ENCODE assay signal across 8 cellular contexts in the genomic region with DNA sequence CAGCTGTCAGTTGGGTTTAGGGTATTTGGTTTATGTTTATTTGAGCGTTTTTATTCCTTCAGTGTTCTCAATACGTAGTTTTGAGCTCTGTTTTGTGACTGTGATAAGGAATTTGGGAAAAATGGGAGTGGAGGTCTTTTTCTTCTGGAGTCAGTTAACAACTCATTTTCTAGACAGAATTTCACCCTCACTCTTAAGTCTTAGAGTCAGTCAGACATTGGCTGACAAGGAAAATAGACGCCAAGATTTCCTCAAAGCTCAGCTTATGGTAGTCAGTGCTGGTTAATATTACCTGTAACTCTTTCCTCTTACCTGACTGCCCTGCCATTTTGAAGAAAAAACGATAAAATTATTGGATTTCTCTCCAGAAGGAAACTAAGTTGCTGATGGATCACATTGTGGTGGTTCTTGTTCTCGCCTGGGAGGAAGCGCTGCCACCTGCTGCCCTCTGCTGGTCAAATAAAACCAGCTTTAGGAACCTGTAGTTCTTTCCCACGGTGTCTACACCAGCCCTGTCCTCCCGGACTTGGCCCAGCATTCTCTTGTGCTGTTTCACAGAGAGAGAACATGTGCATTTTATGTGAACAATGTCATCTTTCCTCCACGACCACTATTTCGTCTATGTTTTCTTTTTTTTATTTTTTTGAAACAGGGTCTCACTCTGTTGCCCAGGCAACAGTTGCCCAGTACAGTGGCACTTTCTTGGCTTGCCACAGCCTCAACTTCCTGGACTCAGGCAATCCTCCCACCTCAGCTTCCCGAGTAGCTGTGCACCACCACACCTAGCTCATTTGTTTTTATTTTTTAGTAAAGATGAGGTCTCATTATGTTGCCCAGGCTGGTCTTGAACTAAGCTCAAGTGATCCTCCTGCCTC. TPM values are rescaled to one million over a fixed set of nuclear protein-coding genes. Genes with fewer than 3 reads are reported as not detected.
A peak's percentile ranks its signal among the peaks of the same experiment; 100 is the strongest.
DNase-seq lines count a peak whose midpoint lies in the region; ATAC-seq and TF ChIP-seq lines count a peak whose summit lies in the region.

No MANE protein-coding gene starts in this region.

- H3K27ac Mint-ChIP-seq in Calu3 (ENCODE audit: unreplicated experiment): no peak overlapping the region

- peak; percentile 64 for ATAC-seq in HG02610 (IDR thresholded peaks at IDR 0.05; ENCODE audit: unreplicated experiment)
- ATAC-seq in GM18511 (IDR thresholded peaks at IDR 0.05; ENCODE audit: unreplicated experiment): no peak

- intact Hi-C loops in Calu3 (cut with micrococcal nuclease; ENCODE audit: unreplicated experiment): loop anchor here (1.0 kb wide), 1 partner anchor 124 kb away; no protein-coding TSS in a partner anchor

- H3K9me3 Mint-ChIP-seq in Calu3 (ENCODE audit: low read depth, unreplicated experiment): no peaks in the 10 kb centered on the region

- TF ChIP-seq CTCF in Calu3 (IDR thresholded peaks at IDR 0.05; ENCODE audit: unreplicated experiment): peak; percentile 85

- no TSS peak for BruUV-seq in Calu3 (replicated peaks; lab: Mats Ljungman, UMichigan)

- H3K27me3 Mint-ChIP-seq in Calu3 (ENCODE audit: unreplicated experiment): peaks cover 30% of the 10 kb centered on the region

- H3K4me1 Mint-ChIP-seq in Calu3 (ENCODE audit: low read depth, unreplicated experiment): peaks cover 5% of the 10 kb centered on the region

- no peaks in the 10 kb centered on the region for H3K36me3 Mint-ChIP-seq in Calu3 (ENCODE audit: insufficient read depth, unreplicated experiment)

- peak; percentile 88 for DNase-seq in Calu3
- peak; percentile 58 for DNase-seq in NCI-H526 treated with DMSO at 0.1 percent for 48 hours (lab: John Stamatoyannopoulos, UW)
- peak; percentile 81 to 82 for DNase-seq in activated CD4-positive, alpha-beta T cell treated with anti-CD3 and anti-CD28 coated beads, Interleukin-2, amount 50 U/mL, for 48 hours
- peak; percentile 79 for DNase-seq in ecto neural progenitor cell (ENCODE audit: low spot score)
- DNase-seq in lung microvascular endothelial cell (ENCODE audit: low read depth in 2 of 2): peak; percentile 82 to 89
- peak; percentile 53 for DNase-seq in stimulated activated CD8-positive, alpha-beta memory T cell treated with anti-CD3 and anti-CD28 coated beads, Interleukin-15, amount 100 ng/mL, for 1 hour (ENCODE audit: low read depth)

- CTCF ChIA-PET in Calu3 (lab: Charles Lee): interaction anchor here (0.5 to 3.3 kb wide), 10 partner anchors 21 to 128 kb away, joined by 3 to 44 read pairs (median 5); no protein-coding TSS in a partner anchor

- H3K4me3 Mint-ChIP-seq in Calu3 (ENCODE audit: low read depth, unreplicated experiment): no peak overlapping the region

RNA-seq across cellular contexts. Expression of a gene that starts 41.4 kb away (rescaled TPM):
- 62.1 and 73.0 TPM in 2 replicates for total RNA-seq in Calu3 (2022)
- total RNA-seq in lung microvascular endothelial cell: 15.3 and 18.1 TPM in 2 replicates
